Comparison of ENCODE assay signal across 9 cellular contexts in the genomic region with DNA sequence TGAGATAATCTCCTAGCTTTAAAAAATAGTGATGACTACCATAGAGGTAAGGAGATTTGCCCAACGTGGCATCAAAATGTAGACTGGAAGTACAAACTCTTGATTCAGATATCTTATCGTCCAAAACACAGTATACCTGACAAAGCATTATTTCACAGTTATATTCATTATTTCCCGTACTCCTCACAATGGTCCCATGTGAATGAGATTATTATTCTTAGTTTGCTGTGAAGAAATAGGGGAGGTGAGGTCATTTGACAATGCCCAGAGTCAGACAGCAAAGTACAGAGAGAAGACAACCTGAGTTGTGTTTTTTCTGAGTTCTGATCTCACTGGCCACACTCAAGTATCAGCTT. TPM values are rescaled to one million over a fixed set of nuclear protein-coding genes. Genes with fewer than 3 reads are reported as not detected.
DNase-seq lines count a peak whose midpoint lies in the region; ATAC-seq and TF ChIP-seq lines count a peak whose summit lies in the region.
"Had no signal": no experiment of that assay in that cellular context is flagged by ENCODE, and none has a peak within 500 bp of the region (broad histone marks: within the 10 kb centered on the region; RNA-seq: fewer than 3 reads in every experiment).

No MANE protein-coding gene starts in this region.

- WGBS in esophagus muscularis mucosa = 22% methylated on average over 3 of the region's 3 CpGs

- H3K4me1 ChIP-seq in esophagus muscularis mucosa = peaks cover 5 to 25% (median 18%) of the 10 kb centered on the region in 4 donors

- DNase-seq in RKO (ENCODE audit: low spot score) (peak; percentile 24), esophagus muscularis mucosa (ENCODE audit: extremely low spot score) (no peak), skeletal muscle cell (ENCODE audit: low read depth) (peak; percentile 22), NCI-H2107 (lab: John Stamatoyannopoulos, UW) (no peak), NCI-H1105 treated with DMSO at 0.1 percent for 48 hours (lab: John Stamatoyannopoulos, UW) (no peak)

- TF ChIP-seq EP300 in esophagus muscularis mucosa (IDR thresholded peaks at IDR 0.05) = no peak

- no peak for TF ChIP-seq POLR2A in esophagus muscularis mucosa (IDR thresholded peaks at IDR 0.05; ENCODE audit: low read depth)

- H3K27ac ChIP-seq in esophagus muscularis mucosa (replicated peaks in 1 of 4) = peak overlapping the region; percentile 83 to 89 (median 88)

- ATAC-seq in HG02610 (IDR thresholded peaks at IDR 0.05; ENCODE audit: unreplicated experiment) = no peak
- ATAC-seq in GM18858 (IDR thresholded peaks at IDR 0.05; ENCODE audit: unreplicated experiment) = no peak

- no peaks in the 10 kb centered on the region for H3K9me3 ChIP-seq in esophagus muscularis mucosa

- H3K36me3 ChIP-seq in esophagus muscularis mucosa = peaks cover 0 to 6% (median 5%) of the 10 kb centered on the region in 4 donors

- H3K27me3 ChIP-seq in esophagus muscularis mucosa = no peaks in the 10 kb centered on the region
- H3K27me3 ChIP-seq: foreskin keratinocyte had no signal

- no peak for TF ChIP-seq CTCF in GM12875 (IDR thresholded peaks at IDR 0.05; ENCODE audit: borderline replicate concordance, insufficient read depth, low read depth, low read length)
- no peak for TF ChIP-seq CTCF in esophagus muscularis mucosa (IDR thresholded peaks at IDR 0.05)

- intact Hi-C loops in esophagus muscularis mucosa (cut with DNase I) = no loop called here

- peak overlapping the region; percentile 38 for H3K4me3 ChIP-seq in GM12875 (ENCODE audit: low read depth, low read length)
- H3K4me3 ChIP-seq in esophagus muscularis mucosa = peak overlapping the region; percentile 79 to 90 (median 90)
- peak overlapping the region; percentile 94 for H3K4me3 ChIP-seq in skeletal muscle cell (ENCODE audit: low read depth, low read length)

RNA-seq across cellular contexts. Expression of a gene that starts 1.2 kb away (rescaled TPM):
- total RNA-seq in esophagus muscularis mucosa = 10 to 100 TPM in 3 of 4 donors, 1 to 10 TPM in 1; 6.5 to 15.4 (median 12.2) TPM

RNA-seq across cellular contexts. Expression of a gene that starts 51.7 kb away (rescaled TPM):
- not detected for total RNA-seq in esophagus muscularis mucosa
- total RNA-seq: foreskin keratinocyte had no signal

Comparison
In these comparisons a context has a peak if more than half of its experiments do, and no peak if none do; other contexts are left out.
1. H3K4me3 ChIP-seq: peak in every context shown above with its lines; median percentile 94 in skeletal muscle cell; 90 in esophagus muscularis mucosa; 38 in GM12875.
2. DNase-seq: peak in RKO (single experiment) and skeletal muscle cell (single experiment); none in esophagus muscularis mucosa (single experiment), NCI-H2107 (single experiment) and NCI-H1105 treated with DMSO at 0.1 percent for 48 hours (single experiment).